1 cellular context compared by ENCODE assay signal in the genomic region with DNA sequence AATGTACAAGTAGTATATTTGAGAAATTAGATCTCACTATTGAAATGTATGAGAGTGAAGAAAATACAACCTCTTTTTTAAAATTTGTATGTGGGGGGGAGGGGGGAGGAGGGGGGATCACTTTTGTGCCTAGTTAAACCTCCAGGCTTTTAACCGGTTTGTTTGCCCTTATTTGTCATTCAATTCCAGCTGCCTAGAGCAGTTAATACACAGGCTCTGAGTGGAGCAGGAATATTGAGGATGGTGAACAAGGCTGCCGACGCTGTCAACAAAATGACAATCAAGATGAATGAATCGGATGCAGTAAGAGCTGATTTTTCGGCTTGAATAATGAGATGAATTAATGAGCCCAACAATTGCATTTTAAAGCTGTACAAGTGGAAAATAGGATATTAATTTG.
TF ChIP-seq lines count a peak whose summit lies in the region.

No MANE protein-coding gene starts in this region.

TF ChIP-seq in WTC11, 78 proteins besides CTCF, POLR2A, EP300 and RAD21 (continued from another document):
- TF ChIP-seq, protein P1, sequence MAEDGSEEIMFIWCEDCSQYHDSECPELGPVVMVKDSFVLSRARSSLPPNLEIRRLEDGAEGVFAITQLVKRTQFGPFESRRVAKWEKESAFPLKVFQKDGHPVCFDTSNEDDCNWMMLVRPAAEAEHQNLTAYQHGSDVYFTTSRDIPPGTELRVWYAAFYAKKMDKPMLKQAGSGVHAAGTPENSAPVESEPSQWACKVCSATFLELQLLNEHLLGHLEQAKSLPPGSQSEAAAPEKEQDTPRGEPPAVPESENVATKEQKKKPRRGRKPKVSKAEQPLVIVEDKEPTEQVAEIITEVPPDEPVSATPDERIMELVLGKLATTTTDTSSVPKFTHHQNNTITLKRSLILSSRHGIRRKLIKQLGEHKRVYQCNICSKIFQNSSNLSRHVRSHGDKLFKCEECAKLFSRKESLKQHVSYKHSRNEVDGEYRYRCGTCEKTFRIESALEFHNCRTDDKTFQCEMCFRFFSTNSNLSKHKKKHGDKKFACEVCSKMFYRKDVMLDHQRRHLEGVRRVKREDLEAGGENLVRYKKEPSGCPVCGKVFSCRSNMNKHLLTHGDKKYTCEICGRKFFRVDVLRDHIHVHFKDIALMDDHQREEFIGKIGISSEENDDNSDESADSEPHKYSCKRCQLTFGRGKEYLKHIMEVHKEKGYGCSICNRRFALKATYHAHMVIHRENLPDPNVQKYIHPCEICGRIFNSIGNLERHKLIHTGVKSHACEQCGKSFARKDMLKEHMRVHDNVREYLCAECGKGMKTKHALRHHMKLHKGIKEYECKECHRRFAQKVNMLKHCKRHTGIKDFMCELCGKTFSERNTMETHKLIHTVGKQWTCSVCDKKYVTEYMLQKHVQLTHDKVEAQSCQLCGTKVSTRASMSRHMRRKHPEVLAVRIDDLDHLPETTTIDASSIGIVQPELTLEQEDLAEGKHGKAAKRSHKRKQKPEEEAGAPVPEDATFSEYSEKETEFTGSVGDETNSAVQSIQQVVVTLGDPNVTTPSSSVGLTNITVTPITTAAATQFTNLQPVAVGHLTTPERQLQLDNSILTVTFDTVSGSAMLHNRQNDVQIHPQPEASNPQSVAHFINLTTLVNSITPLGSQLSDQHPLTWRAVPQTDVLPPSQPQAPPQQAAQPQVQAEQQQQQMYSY (CRISPR knock-in tag; IDR thresholded peaks at IDR 0.05): no peak
- TF ChIP-seq JAZF1 (CRISPR knock-in tag; IDR thresholded peaks at IDR 0.05) (no peak), RELA (CRISPR knock-in tag; IDR thresholded peaks at IDR 0.05; ENCODE audit: borderline replicate concordance) (no peak)
- TF ChIP-seq, protein P2, sequence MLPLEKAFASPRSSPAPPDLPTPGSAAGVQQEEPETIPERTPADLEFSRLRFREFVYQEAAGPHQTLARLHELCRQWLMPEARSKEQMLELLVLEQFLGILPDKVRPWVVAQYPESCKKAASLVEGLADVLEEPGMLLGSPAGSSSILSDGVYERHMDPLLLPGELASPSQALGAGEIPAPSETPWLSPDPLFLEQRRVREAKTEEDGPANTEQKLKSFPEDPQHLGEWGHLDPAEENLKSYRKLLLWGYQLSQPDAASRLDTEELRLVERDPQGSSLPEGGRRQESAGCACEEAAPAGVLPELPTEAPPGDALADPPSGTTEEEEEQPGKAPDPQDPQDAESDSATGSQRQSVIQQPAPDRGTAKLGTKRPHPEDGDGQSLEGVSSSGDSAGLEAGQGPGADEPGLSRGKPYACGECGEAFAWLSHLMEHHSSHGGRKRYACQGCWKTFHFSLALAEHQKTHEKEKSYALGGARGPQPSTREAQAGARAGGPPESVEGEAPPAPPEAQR (CRISPR knock-in tag; IDR thresholded peaks at IDR 0.05): no peak
- TF ChIP-seq, protein P3, sequence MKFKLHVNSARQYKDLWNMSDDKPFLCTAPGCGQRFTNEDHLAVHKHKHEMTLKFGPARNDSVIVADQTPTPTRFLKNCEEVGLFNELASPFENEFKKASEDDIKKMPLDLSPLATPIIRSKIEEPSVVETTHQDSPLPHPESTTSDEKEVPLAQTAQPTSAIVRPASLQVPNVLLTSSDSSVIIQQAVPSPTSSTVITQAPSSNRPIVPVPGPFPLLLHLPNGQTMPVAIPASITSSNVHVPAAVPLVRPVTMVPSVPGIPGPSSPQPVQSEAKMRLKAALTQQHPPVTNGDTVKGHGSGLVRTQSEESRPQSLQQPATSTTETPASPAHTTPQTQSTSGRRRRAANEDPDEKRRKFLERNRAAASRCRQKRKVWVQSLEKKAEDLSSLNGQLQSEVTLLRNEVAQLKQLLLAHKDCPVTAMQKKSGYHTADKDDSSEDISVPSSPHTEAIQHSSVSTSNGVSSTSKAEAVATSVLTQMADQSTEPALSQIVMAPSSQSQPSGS (CRISPR knock-in tag; IDR thresholded peaks at IDR 0.05; ENCODE audit: borderline replicate concordance, low read depth): no peak
